27 cellular contexts compared by ENCODE assay signal in the genomic region with DNA sequence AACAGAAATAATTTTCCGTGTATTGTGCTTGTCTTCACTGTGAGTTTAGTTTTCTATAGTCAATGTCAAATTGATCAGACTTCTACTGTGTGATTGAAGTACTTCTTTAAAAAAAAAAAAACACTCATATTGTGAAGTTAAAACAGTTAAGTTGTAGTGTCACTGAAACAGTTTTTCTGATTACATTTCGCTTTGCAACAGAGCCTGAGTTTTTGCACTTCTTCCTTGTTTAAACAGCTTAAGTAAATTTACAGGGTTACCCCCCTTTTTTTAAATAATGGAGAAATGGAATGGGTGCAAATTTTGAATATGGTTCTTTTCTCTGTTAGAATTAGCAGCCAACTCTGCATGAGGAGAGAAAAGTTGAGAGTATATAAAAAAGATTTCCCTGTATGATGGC.
DNase-seq lines count a peak whose midpoint lies in the region; TF ChIP-seq lines count a peak whose summit lies in the region.
"Had no signal": no experiment of that assay in that cellular context is flagged by ENCODE, and none has a peak within 500 bp of the region (broad histone marks: within the 10 kb centered on the region; RNA-seq: fewer than 3 reads in every experiment).

No MANE protein-coding gene starts in this region.

- H3K4ac ChIP-seq in mesenchymal stem cell (ENCODE audit: low read depth in 1 of 2, low read length in 2 of 2) = no peak overlapping the region

- H3K36me3 Mint-ChIP-seq in HFFc6 (ENCODE audit: low read depth) (no peaks in the 10 kb centered on the region), endodermal cell (ENCODE audit: low read depth) (no peaks in the 10 kb centered on the region)

- no peak overlapping the region for H4K8ac ChIP-seq in mesenchymal stem cell (ENCODE audit: low read length)

- H3K27ac ChIP-seq in endodermal cell (ENCODE audit: low read depth, low read length) = no peak overlapping the region
- no peak overlapping the region for H3K27ac ChIP-seq in mesenchymal stem cell (ENCODE audit: low read length, poor library complexity, severe bottlenecking)
- no peak overlapping the region for H3K27ac ChIP-seq in thyroid gland
- H3K27ac ChIP-seq: KMS-11 had no signal

- H3K36me3 ChIP-seq in endodermal cell (ENCODE audit: control insufficient read depth, insufficient read depth, low read length) (no peaks in the 10 kb centered on the region), mesenchymal stem cell (ENCODE audit: control insufficient read depth in 1 of 2, insufficient read depth in 2 of 2, low read depth in 1 of 2, low read length in 2 of 2) (no peaks in the 10 kb centered on the region), thyroid gland (no peaks in the 10 kb centered on the region)

- no peak overlapping the region for H2BK15ac ChIP-seq in mesenchymal stem cell (ENCODE audit: low read depth, poor library complexity, severe bottlenecking)

- no peak overlapping the region for H2BK120ac ChIP-seq in mesenchymal stem cell (ENCODE audit: low read depth, low read length)

- intact Hi-C loops in thyroid gland (cut with DNase I) = loop anchor here (10.0 kb wide), 1 partner anchor 820 kb away; no protein-coding TSS in a partner anchor

- no peaks in the 10 kb centered on the region for H3K9me3 ChIP-seq in endodermal cell (ENCODE audit: control insufficient read depth, low read length)
- no peaks in the 10 kb centered on the region for H3K9me3 ChIP-seq in mesenchymal stem cell (ENCODE audit: control insufficient read depth, low read length)
- no peaks in the 10 kb centered on the region for H3K9me3 ChIP-seq in thyroid gland
- H3K9me3 ChIP-seq: Caco-2, SK-N-SH had no signal

- no peak overlapping the region for H3K14ac ChIP-seq in mesenchymal stem cell (ENCODE audit: low read length in 2 of 2)

- no peak overlapping the region for H3K18ac ChIP-seq in mesenchymal stem cell (ENCODE audit: low read depth in 1 of 2, low read length in 2 of 2)

- DNase-seq in DMS53 treated with DMSO at 0.1 percent for 48 hours (lab: John Stamatoyannopoulos, UW; ENCODE audit: unreplicated experiment) (peak; percentile 17), HFFc6 (no peak), endodermal cell (no peak), mesenchymal stem cell (no peak), AML-193 (lab: John Stamatoyannopoulos, UW) (no peak), hepatic stellate cell (ENCODE audit: low spot score) (no peak), thyroid gland (no peak), Kasumi-1 (lab: John Stamatoyannopoulos, UW) (no peak)
- DNase-seq: C1 segment of cervical spinal cord; Caco-2; CD8-positive, alpha-beta T cell; DMS79 treated with DMSO at 0.1 percent for 48 hours; H9; NCI-H1048; NCI-H1417 treated with DMSO at 0.1 percent for 48 hours; NCI-H1694 treated with DMSO at 0.1 percent for 48 hours; NCI-H2081; NCI-H2171; NCI-H345; NCI-H510A treated with DMSO at 0.1 percent for 48 hours; NCI-H82; NK-92 treated with Interleukin-12 subunit alpha and Interleukin-12 subunit beta, amount 100 ng/mL, for 24 hours; PC-3; SK-N-SH; SW 1271 had no signal

- H3K27ac Mint-ChIP-seq in HFFc6 (no peak overlapping the region; the same call in 1 of the 2 replicates), endodermal cell (peak overlapping the region; percentile 85)
- H3K27ac Mint-ChIP-seq: CD8-positive, alpha-beta T cell; IgD-negative memory B cell had no signal

- WGBS in endodermal cell (ENCODE audit: insufficient coverage in 1 of 2, insufficient read length in 1 of 2), 2 experiments = 74 to 83% methylated on average over 1 to 2 of the region's 2 CpGs
- WGBS in mesenchymal stem cell = 100% methylated on average over 1 of the region's 2 CpGs
- 88 to 91% methylated on average over 2 of the region's 2 CpGs for WGBS in thyroid gland, 2 donors

- H3K27me3 ChIP-seq in endodermal cell (ENCODE audit: control insufficient read depth, insufficient read depth, low read length, poor library complexity, severe bottlenecking) (no peaks in the 10 kb centered on the region), mesenchymal stem cell (ENCODE audit: control insufficient read depth in 1 of 2, insufficient read depth in 1 of 2, low read length in 2 of 2) (no peaks in the 10 kb centered on the region), thyroid gland (no peaks in the 10 kb centered on the region)

- no peak overlapping the region for H2BK5ac ChIP-seq in mesenchymal stem cell (ENCODE audit: low read depth, low read length, poor library complexity, severe bottlenecking)

- H3K4me1 Mint-ChIP-seq in HFFc6 (ENCODE audit: low read depth) (peaks cover 21% of the 10 kb centered on the region), endodermal cell (peaks cover 45% of the 10 kb centered on the region)

- H3K4me3 ChIP-seq in endodermal cell (ENCODE audit: low read length) (no peak overlapping the region), mesenchymal stem cell (ENCODE audit: insufficient read depth in 1 of 2, low read depth in 1 of 2, low read length in 2 of 2) (no peak overlapping the region), thyroid gland (replicated peaks in 1 of 3) (no peak overlapping the region)

- H3K4me2 ChIP-seq in mesenchymal stem cell (ENCODE audit: low read length, poor library complexity, severe bottlenecking) = no peak overlapping the region
- H3K4me2 ChIP-seq: KMS-11, SK-N-SH had no signal

- no peak overlapping the region for H3K23ac ChIP-seq in mesenchymal stem cell (ENCODE audit: low read length in 2 of 2)

- H3K27me3 Mint-ChIP-seq in HFFc6 (ENCODE audit: insufficient read depth) (no peaks in the 10 kb centered on the region; the same call in 1 of the 2 replicates), endodermal cell (ENCODE audit: insufficient read depth) (no peaks in the 10 kb centered on the region)
- H3K27me3 Mint-ChIP-seq: IgD-negative memory B cell had no signal

- H3K9me3 Mint-ChIP-seq in HFFc6 (no peaks in the 10 kb centered on the region), endodermal cell (no peaks in the 10 kb centered on the region)
- H3K9me3 Mint-ChIP-seq: CD8-positive, alpha-beta T cell; H9; IgD-negative memory B cell had no signal

- TF ChIP-seq POLR2A in thyroid gland (IDR thresholded peaks at IDR 0.05) = no peak

- H4K91ac ChIP-seq in mesenchymal stem cell (ENCODE audit: low read length) = no peak overlapping the region

- TF ChIP-seq CTCF in HFFc6 (IDR thresholded peaks at IDR 0.05) = no peak
- TF ChIP-seq CTCF in endodermal cell (conservative IDR thresholded peaks at IDR 0.05) = no peak
- TF ChIP-seq CTCF in thyroid gland (IDR thresholded peaks at IDR 0.05) = no peak

- H3K9ac ChIP-seq in endodermal cell (ENCODE audit: extremely low read depth, low read length, poor library complexity, severe bottlenecking) = no peak overlapping the region
- peak overlapping the region; percentile 28 for H3K9ac ChIP-seq in mesenchymal stem cell (ENCODE audit: low read length)
- H3K9ac ChIP-seq: KMS-11, SK-N-SH had no signal

- peaks cover 11% of the 10 kb centered on the region for H3K79me1 ChIP-seq in mesenchymal stem cell (replicated peaks; ENCODE audit: low read length, poor library complexity, severe bottlenecking)

- H3K4me1 ChIP-seq in endodermal cell (ENCODE audit: control insufficient read depth, insufficient read depth, low read length) (peaks cover 17% of the 10 kb centered on the region), mesenchymal stem cell (ENCODE audit: control insufficient read depth, insufficient read depth, low read depth, low read length) (no peaks in the 10 kb centered on the region), thyroid gland (no peaks in the 10 kb centered on the region)
- H3K4me1 ChIP-seq: Caco-2 had no signal

- no peak overlapping the region for H2AFZ ChIP-seq in mesenchymal stem cell (ENCODE audit: low read depth, low read length)

- H3K4me3 Mint-ChIP-seq in HFFc6 (peak overlapping the region; percentile 46; the same call in 1 of the 2 replicates), endodermal cell (peak overlapping the region; percentile 26)
- H3K4me3 Mint-ChIP-seq: CD8-positive, alpha-beta T cell; H9; IgD-negative memory B cell had no signal

- no peak overlapping the region for H2BK12ac ChIP-seq in mesenchymal stem cell (ENCODE audit: low read length in 2 of 2)

- no peak overlapping the region for H2AK5ac ChIP-seq in mesenchymal stem cell (ENCODE audit: low read length, severe bottlenecking)
